In genomic region chr1:107974090-107974489, GRCh38 we compare ENCODE assay signal across 26 cellular contexts. TPM values are rescaled to one million over a fixed set of nuclear protein-coding genes. Genes with fewer than 3 reads are reported as not detected.
"Had no signal": no experiment of that assay in that cellular context is flagged by ENCODE, and none has a peak within 500 bp of the region (broad histone marks: within the 10 kb centered on the region; RNA-seq: fewer than 3 reads in every experiment).

No MANE protein-coding gene starts in this region.

- H3K36me3 ChIP-seq: colonic mucosa, esophagus muscularis mucosa, esophagus squamous epithelium, gastrocnemius medialis, gastroesophageal sphincter, heart left ventricle, heart right ventricle had no signal

- DNase-seq: colonic mucosa; cortex of kidney; dermis blood vessel endothelial cell; dorsolateral prefrontal cortex; effector CD4-positive, alpha-beta T cell; effector CD8-positive, alpha-beta T cell; effector memory CD4-positive, alpha-beta T cell; effector memory CD8-positive, alpha-beta T cell; endodermal cell; erythroblast; esophagus squamous epithelium; foreskin fibroblast; foreskin keratinocyte; foreskin melanocyte; gastrocnemius medialis; glutamatergic neuron; head of caudate nucleus; heart left ventricle; heart right ventricle had no signal

- H3K27ac ChIP-seq: colonic mucosa, coronary artery, dorsolateral prefrontal cortex, epithelial cell of prostate, esophagus muscularis mucosa, esophagus squamous epithelium, foreskin keratinocyte, gastrocnemius medialis, gastroesophageal sphincter, heart left ventricle, heart right ventricle had no signal

- H3K4me3 Mint-ChIP-seq: dendritic cell treated with granulocyte-macrophage colony-stimulating factor and Interleukin-4, amounts not matched to agents 40 ng/mL and 50 ng/mL, for 4 days; effector memory CD8-positive, alpha-beta T cell; endodermal cell had no signal

- H3K4me1 ChIP-seq: colonic mucosa, esophagus muscularis mucosa, esophagus squamous epithelium, foreskin keratinocyte, gastrocnemius medialis, gastroesophageal sphincter, heart left ventricle, heart right ventricle had no signal

- H3K27ac Mint-ChIP-seq: dendritic cell treated with granulocyte-macrophage colony-stimulating factor and Interleukin-4, amounts not matched to agents 40 ng/mL and 50 ng/mL, for 4 days; effector memory CD8-positive, alpha-beta T cell; endodermal cell had no signal

- H3K27me3 ChIP-seq: colonic mucosa, dorsolateral prefrontal cortex, esophagus muscularis mucosa, esophagus squamous epithelium, foreskin keratinocyte, gastroesophageal sphincter, heart left ventricle, heart right ventricle had no signal

- ATAC-seq: effector memory CD8-positive, alpha-beta T cell; esophagus mucosa; foreskin keratinocyte; gastrocnemius medialis; gastroesophageal sphincter; heart left ventricle; heart right ventricle had no signal

- H3K9me3 Mint-ChIP-seq: dendritic cell treated with granulocyte-macrophage colony-stimulating factor and Interleukin-4, amounts not matched to agents 40 ng/mL and 50 ng/mL, for 4 days; effector memory CD8-positive, alpha-beta T cell; endodermal cell had no signal

- H3K9me3 ChIP-seq: colonic mucosa, esophagus muscularis mucosa, esophagus squamous epithelium, gastrocnemius medialis, gastroesophageal sphincter, heart left ventricle, heart right ventricle had no signal

- H3K4me3 ChIP-seq: colonic mucosa, coronary artery, dorsolateral prefrontal cortex, esophagus muscularis mucosa, esophagus squamous epithelium, gastrocnemius medialis, gastroesophageal sphincter, heart left ventricle, heart right ventricle had no signal

RNA-seq across cellular contexts. Expression of gene VAV3, which starts 9.1 kb away (rescaled TPM):
- total RNA-seq: fibroblast of lung had no signal
